Comparison of ENCODE assay signal across 11 cellular contexts in genomic region chr17:80277751-80278671, GRCh38. TPM values are rescaled to one million over a fixed set of nuclear protein-coding genes. Genes with fewer than 3 reads are reported as not detected.
DNase-seq lines count a peak whose midpoint lies in the region; ATAC-seq and TF ChIP-seq lines count a peak whose summit lies in the region.
"Had no signal": no experiment of that assay in that cellular context is flagged by ENCODE, and none has a peak within 500 bp of the region (broad histone marks: within the 10 kb centered on the region; RNA-seq: fewer than 3 reads in every experiment).

No MANE protein-coding gene starts in this region.

- CTCF ChIA-PET in CD4-positive, alpha-beta T cell (lab: Charles Lee) = no interaction called here

- H3K4me3 ChIP-seq in epithelial cell of esophagus (ENCODE audit: low read length) = no peak overlapping the region

- H3K27ac Mint-ChIP-seq in CD4-positive, alpha-beta T cell = peak overlapping the region; percentile 58
- H3K27ac Mint-ChIP-seq in neural crest cell (ENCODE audit: unreplicated experiment) (peak overlapping the region; percentile 50), HFFc6 (no peak overlapping the region)

- no peak overlapping the region for H3K4me3 Mint-ChIP-seq in CD4-positive, alpha-beta T cell
- no peak overlapping the region for H3K4me3 Mint-ChIP-seq in neural crest cell
- no peak overlapping the region for H3K4me3 Mint-ChIP-seq in HFFc6

- peaks cover 22% of the 10 kb centered on the region for H3K4me1 Mint-ChIP-seq in CD4-positive, alpha-beta T cell (ENCODE audit: low read depth)
- H3K4me1 Mint-ChIP-seq in neural crest cell (peaks cover 16% of the 10 kb centered on the region), HFFc6 (ENCODE audit: low read depth) (no peaks in the 10 kb centered on the region)

- no peak for ATAC-seq in CD4-positive, alpha-beta T cell (ENCODE audit: poor library complexity)
- no peak for ATAC-seq in HG02970 (IDR thresholded peaks at IDR 0.05; ENCODE audit: low FRiP score, unreplicated experiment)
- no peak for ATAC-seq in HG02973 (IDR thresholded peaks at IDR 0.05; ENCODE audit: unreplicated experiment)

- no peak overlapping the region for H3K27ac ChIP-seq in CD4-positive, alpha-beta T cell (ENCODE audit: low read depth, low read length)

- no peak for TF ChIP-seq CTCF in CD4-positive, alpha-beta T cell (IDR thresholded peaks at IDR 0.05)
- TF ChIP-seq CTCF in epithelial cell of esophagus (IDR thresholded peaks at IDR 0.05; ENCODE audit: insufficient read depth, low read depth, low read length, missing control alignments) (no peak), neural crest cell (conservative IDR thresholded peaks at IDR 0.05) (no peak), HFFc6 (IDR thresholded peaks at IDR 0.05) (no peak)

- H3K9me3 Mint-ChIP-seq in CD4-positive, alpha-beta T cell = no peaks in the 10 kb centered on the region
- H3K9me3 Mint-ChIP-seq in neural crest cell = no peaks in the 10 kb centered on the region
- H3K9me3 Mint-ChIP-seq in HFFc6 = no peaks in the 10 kb centered on the region
- H3K9me3 Mint-ChIP-seq: CD4-positive, CD25-positive, alpha-beta regulatory T cell had no signal

- H3K9me3 ChIP-seq in CD4-positive, alpha-beta T cell (ENCODE audit: control insufficient read depth, low read length) = no peaks in the 10 kb centered on the region

- no peak for DNase-seq in CD4-positive, alpha-beta T cell
- DNase-seq in RPMI7951 (ENCODE audit: low read depth) = peak; percentile 44
- DNase-seq in epithelial cell of esophagus (ENCODE audit: low read depth) = peak; percentile 16
- DNase-seq in neural crest cell (ENCODE audit: low read depth, low spot score) = no peak
- DNase-seq in T-helper 1 cell = no peak
- DNase-seq in HFFc6 = no peak
- DNase-seq: CD4-positive, CD25-positive, alpha-beta regulatory T cell; HCEC 1CT; NCI-H187 had no signal

- intact Hi-C loops in CD4-positive, alpha-beta T cell (cut with DNase I, micrococcal nuclease) = no loop called here

- H3K27me3 Mint-ChIP-seq in CD4-positive, alpha-beta T cell = no peaks in the 10 kb centered on the region
- no peaks in the 10 kb centered on the region for H3K27me3 Mint-ChIP-seq in neural crest cell (ENCODE audit: low read depth)
- H3K27me3 Mint-ChIP-seq in HFFc6 (ENCODE audit: insufficient read depth) = no peaks in the 10 kb centered on the region; the same call in 1 of the 2 replicates
- H3K27me3 Mint-ChIP-seq: CD4-positive, CD25-positive, alpha-beta regulatory T cell had no signal

- peaks cover 72% of the 10 kb centered on the region for H3K36me3 Mint-ChIP-seq in CD4-positive, alpha-beta T cell (ENCODE audit: low read depth)
- H3K36me3 Mint-ChIP-seq in neural crest cell (ENCODE audit: low read depth) = peaks cover 5% of the 10 kb centered on the region
- peaks cover 14% of the 10 kb centered on the region for H3K36me3 Mint-ChIP-seq in HFFc6 (ENCODE audit: low read depth)

- POLR2A ChIA-PET in CD4-positive, alpha-beta T cell (lab: Charles Lee) = no interaction called here

- no peaks in the 10 kb centered on the region for H3K27me3 ChIP-seq in CD4-positive, alpha-beta T cell (ENCODE audit: control insufficient read depth, insufficient read depth, low read length)

RNA-seq across cellular contexts. Expression of gene RNF213, which starts 17.4 kb away (rescaled TPM):
- total RNA-seq in CD4-positive, alpha-beta T cell = 100 to 1,000 TPM; 290 to 312 TPM
- 23.5 and 23.8 TPM in 2 replicates for total RNA-seq in RPMI7951 (2014; rRNA removed; shearing (Covaris generic))
- total RNA-seq in neural crest cell = 29.6 and 31.9 TPM in 2 replicates
- 10 to 100 TPM; 42.0 to 51.6 (median 48.3) TPM for total RNA-seq in HFFc6 (2021; fragmentation: NEBNext Ultra II Directional; extraction: Animal tissue kit (Norgen Biotek cat#: 25700))

RNA-seq across cellular contexts. Expression of gene SLC26A11, which starts 57.8 kb away (rescaled TPM):
- 10 to 100 TPM; 46.5 to 50.9 TPM for total RNA-seq in CD4-positive, alpha-beta T cell
- 2.0 and 2.2 TPM in 2 replicates for total RNA-seq in RPMI7951 (2014; rRNA removed; shearing (Covaris generic))
- total RNA-seq in neural crest cell = 23.6 and 27.7 TPM in 2 replicates
- 10 to 100 TPM; 11.4 to 13.6 (median 12.5) TPM for total RNA-seq in HFFc6 (2021; fragmentation: NEBNext Ultra II Directional; extraction: Animal tissue kit (Norgen Biotek cat#: 25700))

RNA-seq across cellular contexts. Expression of gene SGSH, which starts 57.9 kb away (rescaled TPM):
- 100 to 1,000 TPM in 1 of 2 experiments, 10 to 100 TPM in 1; 97.9 to 102 TPM for total RNA-seq in CD4-positive, alpha-beta T cell
- total RNA-seq in RPMI7951 (2014; rRNA removed; shearing (Covaris generic)) = 6.4 and 7.4 TPM in 2 replicates
- 31.8 and 32.8 TPM in 2 replicates for total RNA-seq in neural crest cell
- total RNA-seq in HFFc6 (2021; fragmentation: NEBNext Ultra II Directional; extraction: Animal tissue kit (Norgen Biotek cat#: 25700)) = 10 to 100 TPM; 41.2 to 52.6 (median 47.5) TPM

Comparison
In these comparisons a context has a peak if more than half of its experiments do, and no peak if none do; other contexts are left out.
1. DNase-seq: peak in RPMI7951 (single experiment) and epithelial cell of esophagus (single experiment); none in CD4-positive, alpha-beta T cell (0 of 10), neural crest cell (single experiment), T-helper 1 cell (0 of 5) and HFFc6 (single experiment).